ENCODE assay signal across 12 cellular contexts in the genomic region with DNA sequence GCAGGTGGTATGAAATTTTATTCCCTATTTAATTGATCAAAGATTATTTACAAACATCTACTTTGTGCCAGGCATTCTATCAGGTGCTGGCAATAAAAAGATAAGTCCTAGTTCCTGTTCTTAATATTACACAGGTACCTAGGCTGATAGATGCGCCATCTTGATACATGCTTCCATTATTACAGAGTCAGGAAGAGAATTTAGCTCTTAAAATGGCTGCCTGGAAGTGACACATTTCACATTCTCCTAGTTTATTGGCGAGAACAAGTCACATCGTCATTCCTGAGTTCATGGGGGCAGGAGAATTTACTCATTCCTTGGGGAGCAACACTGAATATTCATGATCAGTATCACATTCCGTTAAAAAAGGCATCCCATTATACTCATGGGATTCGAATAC. TPM values are rescaled to one million over a fixed set of nuclear protein-coding genes. Genes with fewer than 3 reads are reported as not detected.
A peak's percentile ranks its signal among the peaks of the same experiment; 100 is the strongest.
DNase-seq lines count a peak whose midpoint lies in the region; ATAC-seq and TF ChIP-seq lines count a peak whose summit lies in the region.
"Had no signal": no experiment of that assay in that cellular context is flagged by ENCODE, and none has a peak within 500 bp of the region (broad histone marks: within the 10 kb centered on the region; RNA-seq: fewer than 3 reads in every experiment).

No MANE protein-coding gene starts in this region.

- H3K27me3 Mint-ChIP-seq in activated B cell treated with CpG ODN at 0.5 μM for 24 hours (no peaks in the 10 kb centered on the region), memory B cell (no peaks in the 10 kb centered on the region)

- no peak overlapping the region for H3K9ac ChIP-seq in BLaER1

- peak overlapping the region; percentile 94 for H3K4me3 ChIP-seq in BLaER1
- H3K4me3 ChIP-seq in DOHH2 (ENCODE audit: low read length), result peak overlapping the region; percentile 86

- H3K27ac Mint-ChIP-seq in activated B cell treated with CpG ODN at 0.5 μM for 24 hours, result peak overlapping the region; percentile 66
- H3K27ac Mint-ChIP-seq in memory B cell, result peak overlapping the region; percentile 94

- H3K36me3 ChIP-seq in BLaER1, result peaks cover 14% of the 10 kb centered on the region
- peaks cover 35% of the 10 kb centered on the region for H3K36me3 ChIP-seq in DOHH2 (ENCODE audit: control insufficient read depth, low read length)
- H3K36me3 ChIP-seq: colonic mucosa had no signal

- H3K27me3 ChIP-seq in BLaER1 (no peaks in the 10 kb centered on the region), DOHH2 (ENCODE audit: control insufficient read depth, low read length) (no peaks in the 10 kb centered on the region)
- H3K27me3 ChIP-seq: colonic mucosa had no signal

- H3K4me1 ChIP-seq in BLaER1 (peaks cover 57% of the 10 kb centered on the region), DOHH2 (ENCODE audit: control insufficient read depth, low read length) (peaks cover 46% of the 10 kb centered on the region)
- H3K4me1 ChIP-seq: colonic mucosa had no signal

- H3K4me3 Mint-ChIP-seq in activated B cell treated with CpG ODN at 0.5 μM for 24 hours (peak overlapping the region; percentile 95), memory B cell (peak overlapping the region; percentile 98)

- H3K9me3 Mint-ChIP-seq in activated B cell treated with CpG ODN at 0.5 μM for 24 hours, result no peaks in the 10 kb centered on the region
- H3K9me3 Mint-ChIP-seq in memory B cell, result no peaks in the 10 kb centered on the region

- H3K4me1 Mint-ChIP-seq in activated B cell treated with CpG ODN at 0.5 μM for 24 hours (peaks cover 37% of the 10 kb centered on the region), memory B cell (peaks cover 17% of the 10 kb centered on the region)

- H3K4me2 ChIP-seq in BLaER1, result peak overlapping the region; percentile 84
- peak overlapping the region; percentile 93 for H3K4me2 ChIP-seq in DOHH2 (ENCODE audit: low read length)

- POLR2A ChIA-PET in activated B cell treated with CpG ODN at 0.5 μM for 24 hours (lab: Charles Lee), result interaction anchor here (1.0 to 3.3 kb wide), 10 partner anchors 11 to 395 kb away, joined by 4 to 17 read pairs (median 7); no protein-coding TSS in a partner anchor

- H4K20me1 ChIP-seq in BLaER1 (no peaks in the 10 kb centered on the region), DOHH2 (ENCODE audit: control insufficient read depth, insufficient read depth, low read depth, low read length) (no peaks in the 10 kb centered on the region)

- H3K9me2 ChIP-seq in DOHH2 (replicated peaks; ENCODE audit: control insufficient read depth, low read length), result no peaks in the 10 kb centered on the region

- 0 out of 2 replicates have a peak, but pooled peaks cover 7% of the 10 kb centered on the region for H3K9me3 ChIP-seq in BLaER1
- no peaks in the 10 kb centered on the region for H3K9me3 ChIP-seq in DOHH2 (ENCODE audit: control insufficient read depth, insufficient read depth, low read length)
- H3K9me3 ChIP-seq: colonic mucosa had no signal

- no peaks in the 10 kb centered on the region; the same call in none of the 2 replicates for H3F3A ChIP-seq in DOHH2 (ENCODE audit: control insufficient read depth, insufficient read depth)

- ATAC-seq in activated B cell treated with CpG ODN at 0.5 μM for 24 hours (ENCODE audit: low read depth) (no peak), memory B cell (ENCODE audit: low read depth) (no peak), GM19463 (IDR thresholded peaks at IDR 0.05; ENCODE audit: unreplicated experiment) (no peak), GM19455 (IDR thresholded peaks at IDR 0.05; ENCODE audit: unreplicated experiment) (no peak)

- intact Hi-C loops in activated B cell treated with CpG ODN at 0.5 μM for 24 hours (cut with micrococcal nuclease), result loop anchor here (5.0 to 10.0 kb wide), 2 partner anchors 39 to 452 kb away; a partner anchor contains a TSS

- TF ChIP-seq CTCF in DOHH2 (IDR thresholded peaks at IDR 0.05; ENCODE audit: low read depth, low read length, poor library complexity, severe bottlenecking) (no peak), activated B cell treated with CpG ODN at 0.5 μM for 24 hours (IDR thresholded peaks at IDR 0.05) (no peak)

- peak overlapping the region; percentile 99; the same call in 1 of the 2 replicates for H3K27ac ChIP-seq in BLaER1
- H3K27ac ChIP-seq in DOHH2 (ENCODE audit: low read depth, low read length), result peak overlapping the region; percentile 74; the same call in 1 of the 2 replicates

- DNase-seq in activated B cell treated with CpG ODN at 0.5 μM for 24 hours, result no peak
- DNase-seq in memory B cell (ENCODE audit: low spot score in 2 of 2), result no peak
- DNase-seq in A172 (ENCODE audit: low spot score), result no peak
- DNase-seq in DMS153 treated with DMSO at 0.1 percent for 48 hours (lab: John Stamatoyannopoulos, UW; ENCODE audit: unreplicated experiment), result no peak
- DNase-seq: colonic mucosa, DMS153, HCEC 1CT, SW 1271 had no signal

- H3K79me2 ChIP-seq in DOHH2 (ENCODE audit: control insufficient read depth, low read length), result peaks cover 39% of the 10 kb centered on the region

- CTCF ChIA-PET in activated B cell treated with CpG ODN at 0.5 μM for 24 hours (lab: Charles Lee), result interaction anchor here (1.6 to 3.8 kb wide), 2 partner anchors 11 to 150 kb away, joined by 3 to 22 read pairs; no protein-coding TSS in a partner anchor

- H3K36me3 Mint-ChIP-seq in activated B cell treated with CpG ODN at 0.5 μM for 24 hours (ENCODE audit: low read depth) (peaks cover 24% of the 10 kb centered on the region), memory B cell (peaks cover 2% of the 10 kb centered on the region)

RNA-seq across cellular contexts. Expression of a gene that starts 1.1 kb away (rescaled TPM):
- 96.3 and 103 TPM in 2 replicates for total RNA-seq in activated B cell treated with CpG ODN at 0.5 μM for 24 hours
- total RNA-seq in A172 (2014; rRNA removed; shearing (Covaris generic)), result 116 and 134 TPM in 2 replicates
